Comparison of ENCODE assay signal across 17 cellular contexts in the genomic region with DNA sequence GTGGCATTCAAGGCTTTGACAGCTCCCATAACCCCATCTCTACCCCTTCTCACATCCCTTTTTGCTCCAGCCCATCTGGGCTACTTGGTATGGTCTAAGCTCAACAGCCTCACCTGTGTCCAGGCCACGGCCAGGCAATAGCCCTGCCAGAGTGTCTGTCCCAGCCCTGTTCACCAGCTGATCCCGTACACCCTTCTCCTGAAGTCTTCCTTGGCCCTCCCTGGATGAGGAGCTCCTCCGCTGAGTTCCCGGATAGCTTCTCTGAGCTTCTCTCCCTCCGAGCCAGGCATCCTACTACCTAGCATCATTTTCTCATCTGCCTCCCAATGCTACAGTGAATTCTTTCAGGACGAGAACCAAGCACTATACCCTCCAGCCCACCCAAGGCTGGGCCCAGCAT.
"Had no signal": no experiment of that assay in that cellular context is flagged by ENCODE, and none has a peak within 500 bp of the region (broad histone marks: within the 10 kb centered on the region; RNA-seq: fewer than 3 reads in every experiment).

No MANE protein-coding gene starts in this region.

- H3K9me3 Mint-ChIP-seq: naive B cell, nephron had no signal

- H3K36me3 ChIP-seq: colonic mucosa, gastrocnemius medialis, left lung, prostate gland, right lobe of liver had no signal

- H3K4me1 ChIP-seq: colonic mucosa, left lung, prostate gland had no signal

- H3K4me3 Mint-ChIP-seq: nephron had no signal

- H3K4me3 ChIP-seq: colonic mucosa, esophagus muscularis mucosa, gastrocnemius medialis, left lung, lung, prostate gland, right lobe of liver had no signal

- ATAC-seq: gastrocnemius medialis, left lung had no signal

- DNase-seq: colonic mucosa; effector CD4-positive, alpha-beta T cell; gastrocnemius medialis; glutamatergic neuron; left lung; mesenchymal stem cell; naive B cell; occipital lobe; stimulated activated CD4-positive, alpha-beta T cell treated with anti-CD3 and anti-CD28 coated beads, Interleukin-2, amount 100 ng/mL, for 24 hours; stimulated activated CD4-positive, alpha-beta T cell treated with anti-CD3 and anti-CD28 coated beads, Interleukin-4, amount 100 ng/mL, for 4 hours; stimulated activated naive CD4-positive, alpha-beta T cell treated with Interleukin-2 at 50 U/mL for 16 hours; trophoblast cell had no signal

- H3K9me3 ChIP-seq: colonic mucosa, esophagus muscularis mucosa, gastrocnemius medialis, left lung, prostate gland, right lobe of liver had no signal

- H3K36me3 Mint-ChIP-seq: naive B cell had no signal

- H3K27ac ChIP-seq: colonic mucosa, esophagus muscularis mucosa, gastrocnemius medialis, left lung, prostate gland, right lobe of liver had no signal

- H3K27me3 ChIP-seq: colonic mucosa, esophagus muscularis mucosa, gastrocnemius medialis, left lung, right lobe of liver had no signal
